In the genomic region with DNA sequence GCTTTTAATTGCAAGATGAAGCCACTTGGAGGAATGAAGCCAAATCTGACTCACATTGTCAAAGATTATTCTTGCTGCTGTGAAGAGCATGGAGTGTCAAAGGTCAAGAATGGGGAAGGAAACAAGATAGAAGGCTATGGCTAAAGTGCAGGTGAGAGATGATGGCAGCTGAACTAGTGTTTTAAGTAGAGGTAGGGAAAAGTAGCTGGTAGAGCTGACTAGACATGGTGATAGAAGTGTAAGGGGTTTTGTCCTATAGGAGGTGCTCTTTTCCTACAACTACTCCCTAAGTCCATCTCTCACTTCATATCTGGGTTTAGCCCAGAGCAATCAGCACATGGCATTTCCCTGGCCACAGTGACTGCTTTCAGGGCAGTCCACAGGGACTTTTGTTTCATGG, we compare ENCODE assay signal across 1 cellular context.
TF ChIP-seq lines count a peak whose summit lies in the region.

No MANE protein-coding gene starts in this region.

TF ChIP-seq in HCT116, 20 proteins besides CTCF, POLR2A, EP300 and RAD21:
- TF ChIP-seq SIN3A (IDR thresholded peaks at IDR 0.05; ENCODE audit: low read depth) = no peak
- no peak for TF ChIP-seq JUND (IDR thresholded peaks at IDR 0.05)
- TF ChIP-seq CEBPB (IDR thresholded peaks at IDR 0.05; ENCODE audit: low read depth) = no peak
- TF ChIP-seq, protein P1, sequence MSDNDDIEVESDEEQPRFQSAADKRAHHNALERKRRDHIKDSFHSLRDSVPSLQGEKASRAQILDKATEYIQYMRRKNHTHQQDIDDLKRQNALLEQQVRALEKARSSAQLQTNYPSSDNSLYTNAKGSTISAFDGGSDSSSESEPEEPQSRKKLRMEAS (IDR thresholded peaks at IDR 0.05) = no peak
- TF ChIP-seq, protein P2, sequence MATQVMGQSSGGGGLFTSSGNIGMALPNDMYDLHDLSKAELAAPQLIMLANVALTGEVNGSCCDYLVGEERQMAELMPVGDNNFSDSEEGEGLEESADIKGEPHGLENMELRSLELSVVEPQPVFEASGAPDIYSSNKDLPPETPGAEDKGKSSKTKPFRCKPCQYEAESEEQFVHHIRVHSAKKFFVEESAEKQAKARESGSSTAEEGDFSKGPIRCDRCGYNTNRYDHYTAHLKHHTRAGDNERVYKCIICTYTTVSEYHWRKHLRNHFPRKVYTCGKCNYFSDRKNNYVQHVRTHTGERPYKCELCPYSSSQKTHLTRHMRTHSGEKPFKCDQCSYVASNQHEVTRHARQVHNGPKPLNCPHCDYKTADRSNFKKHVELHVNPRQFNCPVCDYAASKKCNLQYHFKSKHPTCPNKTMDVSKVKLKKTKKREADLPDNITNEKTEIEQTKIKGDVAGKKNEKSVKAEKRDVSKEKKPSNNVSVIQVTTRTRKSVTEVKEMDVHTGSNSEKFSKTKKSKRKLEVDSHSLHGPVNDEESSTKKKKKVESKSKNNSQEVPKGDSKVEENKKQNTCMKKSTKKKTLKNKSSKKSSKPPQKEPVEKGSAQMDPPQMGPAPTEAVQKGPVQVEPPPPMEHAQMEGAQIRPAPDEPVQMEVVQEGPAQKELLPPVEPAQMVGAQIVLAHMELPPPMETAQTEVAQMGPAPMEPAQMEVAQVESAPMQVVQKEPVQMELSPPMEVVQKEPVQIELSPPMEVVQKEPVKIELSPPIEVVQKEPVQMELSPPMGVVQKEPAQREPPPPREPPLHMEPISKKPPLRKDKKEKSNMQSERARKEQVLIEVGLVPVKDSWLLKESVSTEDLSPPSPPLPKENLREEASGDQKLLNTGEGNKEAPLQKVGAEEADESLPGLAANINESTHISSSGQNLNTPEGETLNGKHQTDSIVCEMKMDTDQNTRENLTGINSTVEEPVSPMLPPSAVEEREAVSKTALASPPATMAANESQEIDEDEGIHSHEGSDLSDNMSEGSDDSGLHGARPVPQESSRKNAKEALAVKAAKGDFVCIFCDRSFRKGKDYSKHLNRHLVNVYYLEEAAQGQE (IDR thresholded peaks at IDR 0.05; ENCODE audit: low read depth) = no peak
- TF ChIP-seq POLR2AphosphoS5 (IDR thresholded peaks at IDR 0.05; ENCODE audit: low read depth, low read length) = no peak
